1 cellular context compared by ENCODE assay signal in genomic region chr19:3457531-3458228, GRCh38.
TF ChIP-seq lines count a peak whose summit lies in the region.

No MANE protein-coding gene starts in this region.

TF ChIP-seq in SK-N-SH, 30 proteins besides CTCF, POLR2A, EP300 and RAD21 (continued from another document):
- TF ChIP-seq IRF3 (IDR thresholded peaks at IDR 0.05; ENCODE audit: low read depth, low read length) = no peak
- no peak for TF ChIP-seq YY1 (IDR thresholded peaks at IDR 0.05; ENCODE audit: low read depth)
- no peak for TF ChIP-seq USF1 (IDR thresholded peaks at IDR 0.05; ENCODE audit: borderline replicate concordance, low read depth)
- TF ChIP-seq TAF1 (IDR thresholded peaks at IDR 0.05; ENCODE audit: borderline replicate concordance, low read depth, low read length) = no peak
- no peak for TF ChIP-seq FOSL2 (IDR thresholded peaks at IDR 0.05; ENCODE audit: borderline replicate concordance, low read depth)
- TF ChIP-seq CHD2 (IDR thresholded peaks at IDR 0.05; ENCODE audit: low read length, partially characterized antibody) = no peak
- TF ChIP-seq ELF1 (IDR thresholded peaks at IDR 0.05) = no peak
- TF ChIP-seq RCOR1 (IDR thresholded peaks at IDR 0.05; ENCODE audit: low read length) = no peak
- TF ChIP-seq, protein P1, sequence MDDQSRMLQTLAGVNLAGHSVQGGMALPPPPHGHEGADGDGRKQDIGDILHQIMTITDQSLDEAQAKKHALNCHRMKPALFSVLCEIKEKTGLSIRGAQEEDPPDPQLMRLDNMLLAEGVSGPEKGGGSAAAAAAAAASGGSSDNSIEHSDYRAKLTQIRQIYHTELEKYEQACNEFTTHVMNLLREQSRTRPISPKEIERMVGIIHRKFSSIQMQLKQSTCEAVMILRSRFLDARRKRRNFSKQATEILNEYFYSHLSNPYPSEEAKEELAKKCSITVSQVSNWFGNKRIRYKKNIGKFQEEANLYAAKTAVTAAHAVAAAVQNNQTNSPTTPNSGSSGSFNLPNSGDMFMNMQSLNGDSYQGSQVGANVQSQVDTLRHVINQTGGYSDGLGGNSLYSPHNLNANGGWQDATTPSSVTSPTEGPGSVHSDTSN (IDR thresholded peaks at IDR 0.05) = no peak
- no peak for TF ChIP-seq FOXM1 (IDR thresholded peaks at IDR 0.05; ENCODE audit: low read depth)
- no peak for TF ChIP-seq RFX5 (IDR thresholded peaks at IDR 0.05; ENCODE audit: low read length)
- no peak for TF ChIP-seq EZH2phosphoT487 (IDR thresholded peaks at IDR 0.05; ENCODE audit: borderline replicate concordance, low read depth)
- no peak for TF ChIP-seq ZBTB33 (IDR thresholded peaks at IDR 0.05; ENCODE audit: borderline replicate concordance, low read depth)
- TF ChIP-seq SIN3A (IDR thresholded peaks at IDR 0.05; ENCODE audit: borderline replicate concordance, low read depth, low read length) = no peak
- no peak for TF ChIP-seq MAX (IDR thresholded peaks at IDR 0.05; ENCODE audit: low read depth)
TF ChIP-seq in SK-N-SH: peak in this region for 0.
